In genomic region chr15:63391669-63392354, GRCh38 we compare ENCODE assay signal across 17 cellular contexts. TPM values are rescaled to one million over a fixed set of nuclear protein-coding genes. Genes with fewer than 3 reads are reported as not detected.
"Had no signal": no experiment of that assay in that cellular context is flagged by ENCODE, and none has a peak within 500 bp of the region (broad histone marks: within the 10 kb centered on the region; RNA-seq: fewer than 3 reads in every experiment).

No MANE protein-coding gene starts in this region.

- H3K36me3 Mint-ChIP-seq: natural killer cell; stimulated activated memory B cell treated with anti-CD40 and anti-IgM and Interleukin-4, amounts not matched to agents 10 μg/mL and 1 μg/mL and 100 μg/mL, for 72 hours had no signal

- H3K9me3 Mint-ChIP-seq: memory B cell; natural killer cell; stimulated activated memory B cell treated with anti-CD40 and anti-IgM and Interleukin-4, amounts not matched to agents 10 μg/mL and 1 μg/mL and 100 μg/mL, for 72 hours had no signal

- H3K4me3 ChIP-seq: adrenal gland, colonic mucosa, esophagus muscularis mucosa, left ventricle myocardium inferior, mucosa of descending colon, tibial artery, vagina had no signal

- H3K27ac ChIP-seq: adrenal gland, colonic mucosa, esophagus muscularis mucosa, left ventricle myocardium inferior, tibial artery, vagina had no signal

- H3K4me1 Mint-ChIP-seq: stimulated activated memory B cell treated with anti-CD40 and anti-IgM and Interleukin-4, amounts not matched to agents 10 μg/mL and 1 μg/mL and 100 μg/mL, for 72 hours had no signal

- H3K27ac Mint-ChIP-seq: memory B cell; natural killer cell; stimulated activated memory B cell treated with anti-CD40 and anti-IgM and Interleukin-4, amounts not matched to agents 10 μg/mL and 1 μg/mL and 100 μg/mL, for 72 hours had no signal

- H3K4me3 Mint-ChIP-seq: memory B cell; natural killer cell; stimulated activated memory B cell treated with anti-CD40 and anti-IgM and Interleukin-4, amounts not matched to agents 10 μg/mL and 1 μg/mL and 100 μg/mL, for 72 hours had no signal

- ATAC-seq: stimulated activated memory B cell treated with anti-CD40 and anti-IgM and Interleukin-4, amounts not matched to agents 10 μg/mL and 1 μg/mL and 100 μg/mL, for 72 hours had no signal

- H3K36me3 ChIP-seq: adrenal gland, colonic mucosa, esophagus muscularis mucosa, left ventricle myocardium inferior, tibial artery, vagina had no signal

- H3K9me3 ChIP-seq: adrenal gland, colonic mucosa, esophagus muscularis mucosa, left ventricle myocardium inferior, mucosa of descending colon, tibial artery, vagina had no signal

- DNase-seq: activated gamma-delta T cell treated with Interleukin-2 at 50 U/mL for 16 hours; activated T-cell treated with anti-CD3 and anti-CD28 coated beads, Interleukin-2, amount 50 U/mL, for 48 hours; adrenal gland; central memory CD4-positive, alpha-beta T cell; hippocampal formation; kidney; left ventricle myocardium inferior; natural killer cell; stimulated activated CD4-positive, alpha-beta T cell treated with anti-CD3 and anti-CD28 coated beads, Interleukin-2, amount 100 ng/mL, for 48 hours; tibial artery had no signal

- H3K4me1 ChIP-seq: adrenal gland had no signal

- H3K27me3 ChIP-seq: adrenal gland, colonic mucosa, esophagus muscularis mucosa, vagina had no signal

RNA-seq across cellular contexts. Expression of gene CA12, which starts 10.2 kb away (rescaled TPM):
- total RNA-seq: natural killer cell; T-helper 1 cell treated with Interleukin-12 subunit alpha and Interleukin-12 subunit beta and Interleukin-4 antibody, amounts not matched to agents 30 ng/mL and 1 ng/mL, for 36 hours had no signal
